Comparison of ENCODE assay signal across 8 cellular contexts in the genomic region with DNA sequence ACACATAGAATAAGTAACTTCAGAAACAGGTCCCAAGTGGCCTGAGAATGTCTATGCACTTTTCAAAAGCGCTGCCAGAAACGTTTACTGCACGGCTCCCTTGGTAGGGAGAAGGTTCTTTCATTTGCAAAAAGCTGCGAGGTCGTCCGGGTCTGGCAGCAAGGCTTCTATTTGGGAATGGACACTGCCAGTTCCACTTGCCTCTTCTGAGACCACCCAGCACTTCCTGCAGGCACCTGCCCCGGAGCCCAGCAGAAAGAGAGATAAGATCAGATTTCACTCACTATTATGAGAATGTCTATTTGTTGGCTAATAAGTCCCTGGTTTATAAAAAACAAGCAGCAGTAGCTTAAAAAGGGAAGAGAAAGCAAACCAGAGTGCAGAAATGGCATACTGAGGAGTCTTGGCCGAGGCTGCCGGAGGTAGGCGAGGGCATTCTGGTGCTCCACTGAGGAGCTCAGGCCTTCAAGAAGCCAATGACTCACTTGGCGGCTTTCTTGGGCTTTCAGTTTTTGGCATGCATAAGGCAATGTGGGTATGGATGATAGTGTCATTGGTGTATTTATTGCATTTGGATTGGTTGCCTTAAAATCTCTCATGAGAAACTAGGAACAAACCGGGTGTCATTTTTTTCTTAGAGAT.
DNase-seq lines count a peak whose midpoint lies in the region; FAIRE-seq lines count a peak whose summit lies in the region.

No MANE protein-coding gene starts in this region.

- H3K4me3 ChIP-seq in HUES48 (ENCODE audit: low read depth, low read length): peak overlapping the region; percentile 45; the same call in 1 of the 2 replicates

- H3K9ac ChIP-seq in HUES48 (ENCODE audit: low read depth, low read length): no peak overlapping the region

- DNase-seq in GM19239 (ENCODE audit: insufficient read length, low spot score) (no peak), cerebellar cortex (ENCODE audit: low spot score) (peak; percentile 73), midbrain (lab: John Stamatoyannopoulos, UW) (peak; percentile 43), GOT3 (lab: John Stamatoyannopoulos, UW) (no peak)
- no peak for DNase-seq in stimulated activated CD4-positive, alpha-beta T cell treated with anti-CD3 and anti-CD28 coated beads, Interleukin-1b, Interleukin-23, amount 100 ng/mL, for 48 hours
- DNase-seq in activated CD4-positive, alpha-beta T cell treated with anti-CD3 and anti-CD28 coated beads for 48 hours: no peak
- DNase-seq in stimulated activated CD4-positive, alpha-beta T cell treated with anti-CD3 and anti-CD28 coated beads, Interleukin-2, amount 100 ng/mL, for 24 hours: no peak

- peak; percentile 8 for FAIRE-seq in GM19239 (lab: Jason Lieb, UNC)

- no peak overlapping the region for H3K27ac ChIP-seq in HUES48 (ENCODE audit: low read depth, low read length)

- H3K27me3 ChIP-seq in HUES48 (ENCODE audit: control insufficient read depth, insufficient read depth, low read length): no peaks in the 10 kb centered on the region

- peaks cover 3% of the 10 kb centered on the region; the same call in 1 of the 2 replicates for H3K9me3 ChIP-seq in HUES48 (ENCODE audit: control insufficient read depth, insufficient read depth, low read length)

- H3K4me1 ChIP-seq in HUES48 (ENCODE audit: control insufficient read depth, insufficient read depth, low read length): peaks cover 7% of the 10 kb centered on the region

- no peaks in the 10 kb centered on the region for H3K36me3 ChIP-seq in HUES48 (ENCODE audit: control insufficient read depth, insufficient read depth, low read length)

Comparison
In these comparisons a context has a peak if more than half of its experiments do, and no peak if none do; other contexts are left out.
1. DNase-seq: peak in cerebellar cortex (single experiment) and midbrain (single experiment); none in GM19239 (single experiment), GOT3 (single experiment), stimulated activated CD4-positive, alpha-beta T cell treated with anti-CD3 and anti-CD28 coated beads, Interleukin-1b, Interleukin-23, amount 100 ng/mL, for 48 hours (single experiment), activated CD4-positive, alpha-beta T cell treated with anti-CD3 and anti-CD28 coated beads for 48 hours (single experiment) and stimulated activated CD4-positive, alpha-beta T cell treated with anti-CD3 and anti-CD28 coated beads, Interleukin-2, amount 100 ng/mL, for 24 hours (0 of 2).